In genomic region chr18:35322486-35323258, GRCh38 we compare ENCODE assay signal across 15 cellular contexts. TPM values are rescaled to one million over a fixed set of nuclear protein-coding genes. Genes with fewer than 3 reads are reported as not detected.
DNase-seq lines count a peak whose midpoint lies in the region; ATAC-seq, FAIRE-seq and TF ChIP-seq lines count a peak whose summit lies in the region.
"Had no signal": no experiment of that assay in that cellular context is flagged by ENCODE, and none has a peak within 500 bp of the region (broad histone marks: within the 10 kb centered on the region; RNA-seq: fewer than 3 reads in every experiment).

No MANE protein-coding gene starts in this region.

- FAIRE-seq in K562 (lab: Jason Lieb, UNC): peak; percentile 23
- FAIRE-seq: GM12892 had no signal

- H3K4me2 ChIP-seq in K562 (ENCODE audit: insufficient read depth, low read length): no peak overlapping the region

- H3K4me1 Mint-ChIP-seq in immature natural killer cell: no peaks in the 10 kb centered on the region
- H3K4me1 Mint-ChIP-seq: CD14-positive monocyte had no signal

- POLR2A ChIA-PET in K562 (lab: Yijun Ruan, JAX): interaction anchor here (0.6 to 1.2 kb wide), 2 partner anchors 22 to 23 kb away, joined by 3 read pairs; partner anchors contain the start of gene ZNF24

- TF ChIP-seq RAD21 in K562 (CRISPR knock-in tag; conservative IDR thresholded peaks at IDR 0.05 in 1 of 2, IDR thresholded peaks at IDR 0.05 in 1 of 2): peak in 1 of 2 experiments; percentile 7; a peak in 1 of 4 replicates

- H3K79me2 ChIP-seq in K562 (ENCODE audit: control insufficient read depth, insufficient read depth, low read length): no peaks in the 10 kb centered on the region

- BruUV-seq in K562 (replicated peaks; lab: Mats Ljungman, UMichigan): no TSS peak

- H4K20me1 ChIP-seq in K562 (replicated peaks; ENCODE audit: control insufficient read depth, insufficient read depth, low read length): no peaks in the 10 kb centered on the region

- no peak overlapping the region for H3K27ac Mint-ChIP-seq in immature natural killer cell

- no peak overlapping the region for H3K9ac ChIP-seq in K562 (ENCODE audit: insufficient read depth in 1 of 2, low read depth in 2 of 2, low read length in 2 of 2)

- no peak for TF ChIP-seq POLR2A in K562 (conservative IDR thresholded peaks at IDR 0.05)

- no peaks in the 10 kb centered on the region for H3K9me3 ChIP-seq in K562 (replicated peaks; ENCODE audit: control insufficient read depth, insufficient read depth, low read depth, low read length)
- no peaks in the 10 kb centered on the region for H3K9me3 ChIP-seq in HAP-1
- H3K9me3 ChIP-seq: Caco-2 had no signal

- peak; percentile 53 for ATAC-seq in K562
- ATAC-seq in HG03521 (IDR thresholded peaks at IDR 0.05; ENCODE audit: unreplicated experiment): no peak

- H3K36me3 ChIP-seq in K562 (ENCODE audit: control insufficient read depth, insufficient read depth, low read length): no peaks in the 10 kb centered on the region
- H3K36me3 ChIP-seq in HAP-1 (replicated peaks): no peaks in the 10 kb centered on the region

- H3K36me3 Mint-ChIP-seq in immature natural killer cell: peaks cover 0 to 6% (median 4%) of the 10 kb centered on the region in 3 donors
- H3K36me3 Mint-ChIP-seq: CD14-positive monocyte had no signal

- CTCF ChIA-PET in K562 (lab: Yijun Ruan, JAX; ENCODE audit: low intra/inter-chr PET ratio): no interaction called here

- no peaks in the 10 kb centered on the region for H3K9me1 ChIP-seq in K562 (ENCODE audit: control insufficient read depth, insufficient read depth, low read length)

- no peaks in the 10 kb centered on the region for H3K9me3 Mint-ChIP-seq in immature natural killer cell

- TF ChIP-seq CTCF in K562 (IDR thresholded peaks at IDR 0.05 in 2 of 3, conservative IDR thresholded peaks at IDR 0.05 in 1 of 3; ENCODE audit: insufficient read depth in 2 of 3, low read depth in 1 of 3, low read length in 3 of 3): 0 out of 6 replicates have a peak, but pooled peaks of 1 of the 3 experiments have one; percentile 13

- H3K4me1 ChIP-seq in K562 (replicated peaks in 1 of 2; ENCODE audit: control insufficient read depth in 2 of 2, insufficient read depth in 2 of 2, low read length in 2 of 2) (peaks cover 0 to 16% of the 10 kb centered on the region in 2 experiments; a peak in 3 of 5 replicates), HAP-1 (no peaks in the 10 kb centered on the region)
- H3K4me1 ChIP-seq: Caco-2 had no signal

- peak; percentile 4 for DNase-seq in AG08395 (ENCODE audit: low spot score)
- DNase-seq in HT1080 (ENCODE audit: low read depth): peak; percentile 33
- DNase-seq in K562 (ENCODE audit: extremely low read depth in 1 of 4, low spot score in 3 of 4): peak in 1 of 4 experiments; percentile 30
- peak; percentile 6 for DNase-seq in kidney tubule cell (ENCODE audit: low spot score)
- DNase-seq in immature natural killer cell: no peak
- DNase-seq in HAP-1 (ENCODE audit: low spot score in 2 of 2): no peak
- DNase-seq in UCSD-AML1 (lab: John Stamatoyannopoulos, UW; ENCODE audit: unreplicated experiment): no peak
- DNase-seq: Caco-2, Karpas-422, NCI-H1417 treated with DMSO at 0.1 percent for 48 hours, NCI-H2029 treated with DMSO at 0.1 percent for 48 hours, NCI-H524 had no signal

- H3K27me3 Mint-ChIP-seq in immature natural killer cell (ENCODE audit: low read depth in 3 of 3): peaks cover 0 to 6% (median 0%) of the 10 kb centered on the region in 3 donors

- in situ Hi-C loops in K562 (cut with MboI) (no loop called here), HAP-1 (cut with MboI; ENCODE audit: low sequenced_read_pairs) (no loop called here)

- no peak overlapping the region for H3K27ac ChIP-seq in K562 (ENCODE audit: extremely low read depth, low read depth, low read length)

- intact Hi-C loops in K562 (cut with micrococcal nuclease): no loop called here

- no peak for TF ChIP-seq EP300 in K562 (IDR thresholded peaks at IDR 0.05; ENCODE audit: low read length)

- WGBS in K562 (ENCODE audit: insufficient coverage, low coverage, missing lambda C conversion rate): 2% methylated on average over 2 of the region's 2 CpGs

- H3K4me3 ChIP-seq in K562 (no peak overlapping the region), HAP-1 (no peak overlapping the region)

- no peak overlapping the region for H3K4me3 Mint-ChIP-seq in immature natural killer cell
- H3K4me3 Mint-ChIP-seq: CD14-positive monocyte had no signal

- H3K27me3 ChIP-seq in K562 (ENCODE audit: control insufficient read depth in 2 of 2, insufficient read depth in 2 of 2, low read length in 2 of 2) (no peaks in the 10 kb centered on the region), HAP-1 (ENCODE audit: low read depth) (no peaks in the 10 kb centered on the region)

- H2AFZ ChIP-seq in K562 (ENCODE audit: low read depth, low read length): no peak overlapping the region

RNA-seq across cellular contexts. Expression of gene ZNF24, which starts 21.5 kb away (rescaled TPM):
- 20.7 and 21.1 TPM in 2 replicates for total RNA-seq in HT1080 (2014; rRNA removed; shearing (Covaris generic))
- 17.0 and 23.2 TPM in 2 replicates for polyA plus RNA-seq in HT1080 (2015; cell fraction: cytosol; rRNA removed)
- 46.3 and 54.1 TPM in 2 replicates for polyA plus RNA-seq in HT1080 (2015; cell fraction: nucleus; rRNA removed)
- total RNA-seq in K562 (2011; cell fraction: chromatin; rRNA removed; ENCODE audit: low replicate concordance): 27.7 and 57.5 TPM in 2 replicates
- total RNA-seq in K562 (2011; cell fraction: nucleolus; rRNA removed): 17.0 and 21.7 TPM in 2 replicates
- 38.3 and 54.1 TPM in 2 replicates for total RNA-seq in K562 (2011; cell fraction: nucleoplasm; rRNA removed)
- total RNA-seq in K562 (2014; rRNA removed): 32.4 and 36.9 TPM in 2 replicates
- 67.4 and 76.1 TPM in 2 replicates for total RNA-seq in K562 (2014; rRNA removed; fragmentation: Illumina TruSeq; extraction: Trizol)
- total RNA-seq in K562 (2015; rRNA removed; fragmentation: Illumina TruSeq; extraction: Trizol): 59.4 and 64.1 TPM in 2 replicates
- 69.8 and 72.8 TPM in 2 replicates for total RNA-seq in K562 (2021)
- polyA plus RNA-seq in K562 (2011; rRNA removed): 51.8 and 54.1 TPM in 2 replicates
- 8.4 and 26.9 TPM in 2 replicates for polyA plus RNA-seq in K562 (2011; cell fraction: cytosol; rRNA removed)
- polyA plus RNA-seq in K562 (2011; cell fraction: nucleus; rRNA removed): 43.7 and 72.4 TPM in 2 replicates
- 36.9 and 43.6 TPM in 2 replicates for polyA plus RNA-seq in K562 (2012)
- 43.7 and 52.3 TPM in 2 replicates for polyA plus RNA-seq in K562 (2014; fragmentation: Illumina TruSeq; extraction: Trizol)
- 10 to 100 TPM; 51.6 to 72.2 TPM for polyA plus RNA-seq in K562 (2014; fragmentation: Nextera tagmentation; extraction: Ambion mirVana)
- 33.7 and 35.7 TPM in 2 replicates for polyA plus RNA-seq in K562 (2014; rRNA removed)
- polyA minus RNA-seq in K562 (2011; rRNA and poly(A)+ RNA removed): 77.5 and 93.1 TPM in 2 replicates
- polyA minus RNA-seq in K562 (2011; cell fraction: cytosol; rRNA and poly(A)+ RNA removed): 20.0 and 25.0 TPM in 2 replicates
- 35.1 and 73.0 TPM in 2 replicates for polyA minus RNA-seq in K562 (2011; cell fraction: nucleus; rRNA and poly(A)+ RNA removed)
- polyA plus RNA-seq in immature natural killer cell: 10 to 100 TPM; 46.4 to 83.3 (median 76.7) TPM

RNA-seq across cellular contexts. Expression of gene ZSCAN30, which starts 32.6 kb away (rescaled TPM):
- total RNA-seq in HT1080 (2014; rRNA removed; shearing (Covaris generic)): 2.8 and 6.3 TPM in 2 replicates
- polyA plus RNA-seq in HT1080 (2015; cell fraction: cytosol; rRNA removed): 5.5 and 6.4 TPM in 2 replicates
- 22.9 and 32.8 TPM in 2 replicates for polyA plus RNA-seq in HT1080 (2015; cell fraction: nucleus; rRNA removed)
- 31.5 and 84.0 TPM in 2 replicates for total RNA-seq in K562 (2011; cell fraction: chromatin; rRNA removed; ENCODE audit: low replicate concordance)
- total RNA-seq in K562 (2011; cell fraction: nucleolus; rRNA removed): 17.8 and 26.8 TPM in 2 replicates
- total RNA-seq in K562 (2011; cell fraction: nucleoplasm; rRNA removed): 41.2 and 45.8 TPM in 2 replicates
- 8.9 and 12.0 TPM in 2 replicates for total RNA-seq in K562 (2014; rRNA removed)
- 13.5 and 14.7 TPM in 2 replicates for total RNA-seq in K562 (2014; rRNA removed; fragmentation: Illumina TruSeq; extraction: Trizol)
- 10.3 and 11.0 TPM in 2 replicates for total RNA-seq in K562 (2015; rRNA removed; fragmentation: Illumina TruSeq; extraction: Trizol)
- 9.2 and 10.8 TPM in 2 replicates for total RNA-seq in K562 (2021)
- polyA plus RNA-seq in K562 (2011; rRNA removed): 13.6 and 14.0 TPM in 2 replicates
- 3.0 and 5.6 TPM in 2 replicates for polyA plus RNA-seq in K562 (2011; cell fraction: cytosol; rRNA removed)
- 36.2 and 37.7 TPM in 2 replicates for polyA plus RNA-seq in K562 (2011; cell fraction: nucleus; rRNA removed)
- polyA plus RNA-seq in K562 (2012): 9.6 and 15.1 TPM in 2 replicates
- polyA plus RNA-seq in K562 (2014; fragmentation: Illumina TruSeq; extraction: Trizol): 11.5 and 13.1 TPM in 2 replicates
- 1 to 10 TPM; 4.6 to 4.9 TPM for polyA plus RNA-seq in K562 (2014; fragmentation: Nextera tagmentation; extraction: Ambion mirVana)
- 10.0 and 11.5 TPM in 2 replicates for polyA plus RNA-seq in K562 (2014; rRNA removed)
- 19.0 and 29.5 TPM in 2 replicates for polyA minus RNA-seq in K562 (2011; rRNA and poly(A)+ RNA removed)
- 4.7 and 5.1 TPM in 2 replicates for polyA minus RNA-seq in K562 (2011; cell fraction: cytosol; rRNA and poly(A)+ RNA removed)
- 18.6 and 33.8 TPM in 2 replicates for polyA minus RNA-seq in K562 (2011; cell fraction: nucleus; rRNA and poly(A)+ RNA removed)
- polyA plus RNA-seq in immature natural killer cell: 1 to 10 TPM in 2 of 3 donors, not detected in 1; 3.4 to 4.7 TPM

RNA-seq across cellular contexts. Expression of gene ZNF396, which starts 54.5 kb away (rescaled TPM):
- total RNA-seq in HT1080 (2014; rRNA removed; shearing (Covaris generic)): not detected in 2 replicates
- 0.23 and 0.34 TPM in 2 replicates for polyA plus RNA-seq in HT1080 (2015; cell fraction: cytosol; rRNA removed)
- 0.27 TPM in 1 of 2 replicates, not detected in the other for polyA plus RNA-seq in HT1080 (2015; cell fraction: nucleus; rRNA removed)
- 1.9 and 3.1 TPM in 2 replicates for total RNA-seq in K562 (2011; cell fraction: chromatin; rRNA removed; ENCODE audit: low replicate concordance)
- total RNA-seq in K562 (2011; cell fraction: nucleolus; rRNA removed): 2.2 and 3.2 TPM in 2 replicates
- 2.9 and 4.5 TPM in 2 replicates for total RNA-seq in K562 (2011; cell fraction: nucleoplasm; rRNA removed)
- total RNA-seq in K562 (2014; rRNA removed): 0.73 and 1.6 TPM in 2 replicates
- total RNA-seq in K562 (2014; rRNA removed; fragmentation: Illumina TruSeq; extraction: Trizol): 2.1 and 2.4 TPM in 2 replicates
- 1.3 and 1.4 TPM in 2 replicates for total RNA-seq in K562 (2015; rRNA removed; fragmentation: Illumina TruSeq; extraction: Trizol)
- 1.2 and 2.0 TPM in 2 replicates for total RNA-seq in K562 (2021)
- 1.6 and 1.9 TPM in 2 replicates for polyA plus RNA-seq in K562 (2011; rRNA removed)
- 0.40 and 0.80 TPM in 2 replicates for polyA plus RNA-seq in K562 (2011; cell fraction: cytosol; rRNA removed)
- 0.50 and 0.84 TPM in 2 replicates for polyA plus RNA-seq in K562 (2011; cell fraction: nucleus; rRNA removed)
- polyA plus RNA-seq in K562 (2012): 1.3 and 3.4 TPM in 2 replicates
- polyA plus RNA-seq in K562 (2014; fragmentation: Illumina TruSeq; extraction: Trizol): 1.9 and 2.1 TPM in 2 replicates
- polyA plus RNA-seq in K562 (2014; fragmentation: Nextera tagmentation; extraction: Ambion mirVana): 1 to 10 TPM; 2.0 to 2.3 TPM
- polyA plus RNA-seq in K562 (2014; rRNA removed): 1.3 and 1.9 TPM in 2 replicates
- polyA minus RNA-seq in K562 (2011; rRNA and poly(A)+ RNA removed): 1.7 and 3.0 TPM in 2 replicates
- polyA minus RNA-seq in K562 (2011; cell fraction: cytosol; rRNA and poly(A)+ RNA removed): 0.73 and 0.86 TPM in 2 replicates
- polyA minus RNA-seq in K562 (2011; cell fraction: nucleus; rRNA and poly(A)+ RNA removed): 1.1 and 3.8 TPM in 2 replicates
- 1 to 10 TPM in 1 of 3 donors, under 1 TPM in 1, not detected in 1; 0.53 to 1.0 TPM for polyA plus RNA-seq in immature natural killer cell

Comparison
In these comparisons a context has a peak if more than half of its experiments do, and no peak if none do; other contexts are left out.
1. DNase-seq: peak in AG08395 (single experiment), HT1080 (single experiment) and kidney tubule cell (single experiment); none in immature natural killer cell (0 of 3), HAP-1 (0 of 2) and UCSD-AML1 (single experiment).